Comparison of ENCODE assay signal across 8 cellular contexts in genomic region chr11:10302744-10303557, GRCh38. TPM values are rescaled to one million over a fixed set of nuclear protein-coding genes. Genes with fewer than 3 reads are reported as not detected.
DNase-seq lines count a peak whose midpoint lies in the region; ATAC-seq and TF ChIP-seq lines count a peak whose summit lies in the region.

No MANE protein-coding gene starts in this region.

- POLR2A ChIA-PET in activated CD4-positive, alpha-beta T cell treated with anti-CD3 and anti-CD28 coated beads for 36 hours (lab: Charles Lee): no interaction called here

- peaks cover 38% of the 10 kb centered on the region for H3K27me3 Mint-ChIP-seq in activated CD4-positive, alpha-beta T cell treated with anti-CD3 and anti-CD28 coated beads for 36 hours

- DNase-seq in GM10266 (ENCODE audit: extremely low spot score): peak; percentile 38
- DNase-seq in NAMALWA (ENCODE audit: low spot score): peak; percentile 51
- peak; percentile 80 for DNase-seq in activated CD4-positive, alpha-beta T cell treated with anti-CD3 and anti-CD28 coated beads for 36 hours
- DNase-seq in cortex of kidney (lab: John Stamatoyannopoulos, UW): peak; percentile 64
- DNase-seq in left colon: peak; percentile 97
- DNase-seq in stimulated activated CD4-positive, alpha-beta T cell treated with anti-CD3 and anti-CD28 coated beads, Interleukin-15, amount 100 ng/mL, for 24 hours: peak; percentile 67
- DNase-seq in T1000 (lab: John Stamatoyannopoulos, UW): no peak

- TF ChIP-seq CTCF in GM10266 (IDR thresholded peaks at IDR 0.05; ENCODE audit: control insufficient read depth, insufficient read depth, low read depth, missing control alignments): peak; percentile 14

- peaks cover 41% of the 10 kb centered on the region for H3K4me1 Mint-ChIP-seq in activated CD4-positive, alpha-beta T cell treated with anti-CD3 and anti-CD28 coated beads for 36 hours

- H3K36me3 Mint-ChIP-seq in activated CD4-positive, alpha-beta T cell treated with anti-CD3 and anti-CD28 coated beads for 36 hours (ENCODE audit: low read depth): peaks cover 14% of the 10 kb centered on the region

- intact Hi-C loops in activated CD4-positive, alpha-beta T cell treated with anti-CD3 and anti-CD28 coated beads for 36 hours (cut with DNase I, micrococcal nuclease): loop anchor here in 1 of 2 experiments (10.0 kb wide), 4 partner anchors 918 to 1618 kb away; partner anchors contain the start of genes DENND5A, IPO7, RPL27A and TRIM66
- intact Hi-C loops in left colon (cut with DNase I, micrococcal nuclease): no loop called here

- peak overlapping the region; percentile 77 for H3K4me3 Mint-ChIP-seq in activated CD4-positive, alpha-beta T cell treated with anti-CD3 and anti-CD28 coated beads for 36 hours

- H3K9me3 Mint-ChIP-seq in activated CD4-positive, alpha-beta T cell treated with anti-CD3 and anti-CD28 coated beads for 36 hours (ENCODE audit: low read depth): no peaks in the 10 kb centered on the region

- peak; percentile 2 for ATAC-seq in activated CD4-positive, alpha-beta T cell treated with anti-CD3 and anti-CD28 coated beads for 36 hours
- ATAC-seq in left colon (peak; percentile 56), HG03521 (IDR thresholded peaks at IDR 0.05; ENCODE audit: unreplicated experiment) (no peak)

- CTCF ChIA-PET in activated CD4-positive, alpha-beta T cell treated with anti-CD3 and anti-CD28 coated beads for 36 hours (lab: Charles Lee): interaction anchor here (0.6 to 1.7 kb wide), 14 partner anchors 7 to 731 kb away, joined by 3 to 10 read pairs (median 3); no protein-coding TSS in a partner anchor

- peak overlapping the region; percentile 64 for H3K27ac Mint-ChIP-seq in activated CD4-positive, alpha-beta T cell treated with anti-CD3 and anti-CD28 coated beads for 36 hours

RNA-seq across cellular contexts. Expression of gene ADM, which starts 1.9 kb away (rescaled TPM):
- 10 to 100 TPM; 11.7 to 14.4 TPM for total RNA-seq in activated CD4-positive, alpha-beta T cell treated with anti-CD3 and anti-CD28 coated beads for 36 hours
- total RNA-seq in left colon: 10 to 100 TPM; 47.1 to 81.7 TPM

RNA-seq across cellular contexts. Expression of gene SBF2, which starts 8.9 kb away (rescaled TPM):
- total RNA-seq in activated CD4-positive, alpha-beta T cell treated with anti-CD3 and anti-CD28 coated beads for 36 hours: 1 to 10 TPM; 7.1 to 8.1 TPM
- 10 to 100 TPM; 46.4 to 49.9 TPM for total RNA-seq in left colon

Comparison
In these comparisons a context has a peak if more than half of its experiments do, and no peak if none do; other contexts are left out.
1. RNA of gene SBF2, which starts 8.9 kb away (total RNA-seq): 46.4 to 49.9 TPM in left colon; 7.1 to 8.1 TPM in activated CD4-positive, alpha-beta T cell treated with anti-CD3 and anti-CD28 coated beads for 36 hours; every median in the first group is over 4 times any median in the second.